9 cellular contexts compared by ENCODE assay signal in genomic region chr22:49969751-49970527, GRCh38. TPM values are rescaled to one million over a fixed set of nuclear protein-coding genes. Genes with fewer than 3 reads are reported as not detected.
DNase-seq lines count a peak whose midpoint lies in the region; ATAC-seq and TF ChIP-seq lines count a peak whose summit lies in the region.
"Had no signal": no experiment of that assay in that cellular context is flagged by ENCODE, and none has a peak within 500 bp of the region (broad histone marks: within the 10 kb centered on the region; RNA-seq: fewer than 3 reads in every experiment).

No MANE protein-coding gene starts in this region.

- peak overlapping the region; percentile 62 for H3K27ac ChIP-seq in VCaP

- no peak overlapping the region for H3K4me3 Mint-ChIP-seq in stimulated activated effector memory CD8-positive, alpha-beta T cell treated with anti-CD3 and anti-CD28 coated beads, Interleukin-12 subunit alpha, Interleukin-12 subunit beta, amount 100 ng/mL, for 72 hours

- TF ChIP-seq CTCF in VCaP (conservative IDR thresholded peaks at IDR 0.05) = no peak

- DNase-seq in cardiac septum (ENCODE audit: low spot score) (peak; percentile 70), NCI-H1694 (lab: John Stamatoyannopoulos, UW) (no peak), NCI-H1930 (lab: John Stamatoyannopoulos, UW) (no peak), NCI-H128 (lab: John Stamatoyannopoulos, UW; ENCODE audit: unreplicated experiment) (no peak)
- no peak for DNase-seq in stimulated activated effector memory CD8-positive, alpha-beta T cell treated with anti-CD3 and anti-CD28 coated beads, Interleukin-12 subunit alpha, Interleukin-12 subunit beta, amount 100 ng/mL, for 72 hours (ENCODE audit: low spot score in 2 of 2)

- no peaks in the 10 kb centered on the region for H3K9me3 Mint-ChIP-seq in stimulated activated effector memory CD8-positive, alpha-beta T cell treated with anti-CD3 and anti-CD28 coated beads, Interleukin-12 subunit alpha, Interleukin-12 subunit beta, amount 100 ng/mL, for 72 hours

- H3K27ac Mint-ChIP-seq in stimulated activated effector memory CD8-positive, alpha-beta T cell treated with anti-CD3 and anti-CD28 coated beads, Interleukin-12 subunit alpha, Interleukin-12 subunit beta, amount 100 ng/mL, for 72 hours = no peak overlapping the region

- intact Hi-C loops in cardiac septum (cut with DNase I) = loop anchor here (2.0 to 10.0 kb wide), 2 partner anchors 33 to 235 kb away; partner anchors contain the start of gene SELENOO

- peaks cover 38% of the 10 kb centered on the region for H3K4me1 Mint-ChIP-seq in stimulated activated effector memory CD8-positive, alpha-beta T cell treated with anti-CD3 and anti-CD28 coated beads, Interleukin-12 subunit alpha, Interleukin-12 subunit beta, amount 100 ng/mL, for 72 hours

- peak; percentile 1 for ATAC-seq in GM21423 (IDR thresholded peaks at IDR 0.05; ENCODE audit: unreplicated experiment)
- ATAC-seq in stimulated activated effector memory CD8-positive, alpha-beta T cell treated with anti-CD3 and anti-CD28 coated beads, Interleukin-12 subunit alpha, Interleukin-12 subunit beta, amount 100 ng/mL, for 72 hours = peak; percentile 2
- ATAC-seq in GM18909 (IDR thresholded peaks at IDR 0.05; ENCODE audit: poor library complexity, unreplicated experiment) = no peak

- H3K36me3 Mint-ChIP-seq in stimulated activated effector memory CD8-positive, alpha-beta T cell treated with anti-CD3 and anti-CD28 coated beads, Interleukin-12 subunit alpha, Interleukin-12 subunit beta, amount 100 ng/mL, for 72 hours = peaks cover 65% of the 10 kb centered on the region

RNA-seq across cellular contexts. Expression of gene PIM3, which starts 9.4 kb away (rescaled TPM):
- total RNA-seq in cardiac septum = 31.3 TPM

RNA-seq across cellular contexts. Expression of gene IL17REL, which starts 42.6 kb away (rescaled TPM):
- total RNA-seq in cardiac septum = not detected
- total RNA-seq: dermis microvascular lymphatic vessel endothelial cell had no signal

RNA-seq across cellular contexts. Expression of gene CRELD2, which starts 51.5 kb away (rescaled TPM):
- 32.9 TPM for total RNA-seq in cardiac septum

RNA-seq across cellular contexts. Expression of gene ALG12, which starts 51.7 kb away (rescaled TPM):
- total RNA-seq in cardiac septum = 14.3 TPM
